In the genomic region with DNA sequence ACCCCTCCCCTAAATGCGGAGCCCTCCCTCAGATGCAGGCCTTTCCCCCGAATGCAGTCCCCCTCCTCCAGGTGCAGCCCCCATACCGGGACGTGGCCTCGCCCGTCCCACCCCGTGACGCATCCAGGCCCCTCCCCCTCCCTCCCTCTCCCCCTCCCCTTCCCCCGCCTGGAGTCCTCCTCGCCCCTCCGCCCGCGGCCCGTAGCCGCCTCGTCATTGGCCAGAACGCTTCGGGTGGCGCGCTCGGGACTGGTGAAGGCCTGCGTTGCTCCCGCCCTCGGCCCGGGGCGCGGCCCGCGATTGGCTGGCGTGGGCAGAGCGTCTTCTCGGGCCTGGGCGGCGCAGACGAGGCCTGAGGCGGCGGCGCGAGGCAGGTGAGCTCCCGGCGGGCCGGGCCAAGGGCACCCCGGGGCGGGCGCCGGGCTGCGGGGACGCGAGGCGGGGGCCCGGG, we compare ENCODE assay signal across 8 cellular contexts. TPM values are rescaled to one million over a fixed set of nuclear protein-coding genes. Genes with fewer than 3 reads are reported as not detected.
DNase-seq lines count a peak whose midpoint lies in the region; ATAC-seq and TF ChIP-seq lines count a peak whose summit lies in the region.

No MANE protein-coding gene starts in this region.

- peak overlapping the region; percentile 83 for H3K27ac ChIP-seq in cardiac muscle cell
- H3K27ac ChIP-seq in upper lobe of right lung = no peak overlapping the region

- peaks cover 61% of the 10 kb centered on the region for H3K4me1 Mint-ChIP-seq in activated naive CD8-positive, alpha-beta T cell treated with anti-CD3 and anti-CD28 coated beads, Interleukin-2, amount 50 U/mL, for 24 hours
- peaks cover 32% of the 10 kb centered on the region for H3K4me1 Mint-ChIP-seq in progenitor cell of endocrine pancreas (ENCODE audit: low read depth)

- peaks cover 20% of the 10 kb centered on the region for H3K27me3 Mint-ChIP-seq in activated naive CD8-positive, alpha-beta T cell treated with anti-CD3 and anti-CD28 coated beads, Interleukin-2, amount 50 U/mL, for 24 hours
- H3K27me3 Mint-ChIP-seq in progenitor cell of endocrine pancreas = peaks cover 9% of the 10 kb centered on the region

- no peaks in the 10 kb centered on the region for H3K36me3 ChIP-seq in cardiac muscle cell
- H3K36me3 ChIP-seq in upper lobe of right lung = no peaks in the 10 kb centered on the region

- H3K27me3 ChIP-seq in cardiac muscle cell (no peaks in the 10 kb centered on the region), upper lobe of right lung (no peaks in the 10 kb centered on the region)

- in situ Hi-C loops in GM13976 (cut with MboI; ENCODE audit: low sequenced_read_pairs, unreplicated experiment) = no loop called here

- H3K4me3 Mint-ChIP-seq in activated naive CD8-positive, alpha-beta T cell treated with anti-CD3 and anti-CD28 coated beads, Interleukin-2, amount 50 U/mL, for 24 hours = peak overlapping the region; percentile 57
- peak overlapping the region; percentile 78 for H3K4me3 Mint-ChIP-seq in progenitor cell of endocrine pancreas (ENCODE audit: low read depth)

- peak overlapping the region; percentile 98 for H3K4me3 ChIP-seq in cardiac muscle cell
- peak overlapping the region; percentile 51 for H3K4me3 ChIP-seq in upper lobe of right lung

- intact Hi-C loops in upper lobe of right lung (cut with DNase I) = no loop called here

- H3K36me3 Mint-ChIP-seq in activated naive CD8-positive, alpha-beta T cell treated with anti-CD3 and anti-CD28 coated beads, Interleukin-2, amount 50 U/mL, for 24 hours (ENCODE audit: low read depth) = peaks cover 18% of the 10 kb centered on the region
- peaks cover 5% of the 10 kb centered on the region for H3K36me3 Mint-ChIP-seq in progenitor cell of endocrine pancreas (ENCODE audit: insufficient read depth)

- H3K9me3 ChIP-seq in cardiac muscle cell (ENCODE audit: low read depth) = no peaks in the 10 kb centered on the region
- H3K9me3 ChIP-seq in upper lobe of right lung = no peaks in the 10 kb centered on the region

- DNase-seq in GM13976 (ENCODE audit: low spot score) (peak; percentile 99), NCI-H1436 treated with DMSO at 0.1 percent for 48 hours (lab: John Stamatoyannopoulos, UW) (peak; percentile 79), SW 1271 (lab: John Stamatoyannopoulos, UW) (peak; percentile 95 to 96), cardiac muscle cell (ENCODE audit: low read depth in 1 of 2, low spot score in 1 of 2) (peak; percentile 99), progenitor cell of endocrine pancreas (ENCODE audit: low spot score, unreplicated experiment) (peak; percentile 98), upper lobe of right lung (peak; percentile 99)
- DNase-seq in activated naive CD8-positive, alpha-beta T cell treated with anti-CD3 and anti-CD28 coated beads, Interleukin-2, amount 50 U/mL, for 24 hours = peak; percentile 96

- peak; percentile 85 for ATAC-seq in HG02840 (IDR thresholded peaks at IDR 0.05; ENCODE audit: low FRiP score, unreplicated experiment)
- peak; percentile 97 for ATAC-seq in activated naive CD8-positive, alpha-beta T cell treated with anti-CD3 and anti-CD28 coated beads, Interleukin-2, amount 50 U/mL, for 24 hours
- peak; percentile 98 for ATAC-seq in upper lobe of right lung

- no peak for TF ChIP-seq CTCF in GM13976 (IDR thresholded peaks at IDR 0.05; ENCODE audit: borderline replicate concordance, control extremely low read depth, extremely low read depth, insufficient read depth, missing control alignments)
- no peak for TF ChIP-seq CTCF in cardiac muscle cell (IDR thresholded peaks at IDR 0.05; ENCODE audit: low read depth, low read length)
- no peak for TF ChIP-seq CTCF in progenitor cell of endocrine pancreas (IDR thresholded peaks at IDR 0.05; ENCODE audit: unreplicated experiment)
- TF ChIP-seq CTCF in upper lobe of right lung (IDR thresholded peaks at IDR 0.05) = no peak

- H3K4me1 ChIP-seq in cardiac muscle cell (ENCODE audit: low read depth) (peaks cover 25% of the 10 kb centered on the region), upper lobe of right lung (peaks cover 39% of the 10 kb centered on the region)

- no peaks in the 10 kb centered on the region for H3K9me3 Mint-ChIP-seq in activated naive CD8-positive, alpha-beta T cell treated with anti-CD3 and anti-CD28 coated beads, Interleukin-2, amount 50 U/mL, for 24 hours
- no peaks in the 10 kb centered on the region for H3K9me3 Mint-ChIP-seq in progenitor cell of endocrine pancreas (ENCODE audit: low read depth)

- H3K27ac Mint-ChIP-seq in activated naive CD8-positive, alpha-beta T cell treated with anti-CD3 and anti-CD28 coated beads, Interleukin-2, amount 50 U/mL, for 24 hours = no peak overlapping the region
- H3K27ac Mint-ChIP-seq in progenitor cell of endocrine pancreas = no peak overlapping the region

RNA-seq across cellular contexts. Expression of a gene that starts 16.0 kb away (rescaled TPM):
- 172 and 188 TPM in 2 replicates for total RNA-seq in cardiac muscle cell
- polyA plus RNA-seq in cardiac muscle cell = 152 and 172 TPM in 2 replicates
- 152 and 157 TPM in 2 replicates for total RNA-seq in progenitor cell of endocrine pancreas
- 127 TPM for total RNA-seq in upper lobe of right lung
